14 cellular contexts compared by ENCODE assay signal in genomic region chr7:125681508-125681907, GRCh38.
"Had no signal": no experiment of that assay in that cellular context is flagged by ENCODE, and none has a peak within 500 bp of the region (broad histone marks: within the 10 kb centered on the region; RNA-seq: fewer than 3 reads in every experiment).

No MANE protein-coding gene starts in this region.

- H3K4me1 Mint-ChIP-seq: activated T-helper 17 cell treated with anti-CD3 and anti-CD28 coated beads, Interleukin-2, amount 50 U/mL, for 72 hours; neural progenitor cell had no signal

- H3K36me3 Mint-ChIP-seq: neural progenitor cell, type B pancreatic cell had no signal

- H3K27ac Mint-ChIP-seq: activated naive CD4-positive, alpha-beta T cell treated with anti-CD3 and anti-CD28 coated beads for 36 hours; activated T-helper 17 cell treated with anti-CD3 and anti-CD28 coated beads, Interleukin-2, amount 50 U/mL, for 72 hours; neural progenitor cell; type B pancreatic cell had no signal

- H3K4me3 Mint-ChIP-seq: activated naive CD4-positive, alpha-beta T cell treated with anti-CD3 and anti-CD28 coated beads for 36 hours; activated T-helper 17 cell treated with anti-CD3 and anti-CD28 coated beads, Interleukin-2, amount 50 U/mL, for 72 hours; neural progenitor cell; type B pancreatic cell had no signal

- H3K27me3 Mint-ChIP-seq: activated T-helper 17 cell treated with anti-CD3 and anti-CD28 coated beads, Interleukin-2, amount 50 U/mL, for 72 hours; type B pancreatic cell had no signal

- ATAC-seq: activated T-helper 17 cell treated with anti-CD3 and anti-CD28 coated beads, Interleukin-2, amount 50 U/mL, for 72 hours; foreskin keratinocyte; left colon; stimulated activated naive CD8-positive, alpha-beta T cell treated with anti-CD3 and anti-CD28 coated beads, Interleukin-15, Interleukin-2, amounts not matched to agents 100 U/mL and 50 U/mL, for 24 hours had no signal

- DNase-seq: activated CD4-positive, alpha-beta T cell treated with anti-CD3 and anti-CD28 coated beads, Interleukin-2, amount 50 U/mL, for 1 hour; activated CD4-positive, CD25-positive, alpha-beta regulatory T cell; activated naive CD4-positive, alpha-beta T cell treated with anti-CD3 and anti-CD28 coated beads for 36 hours; activated T-cell treated with anti-CD3 and anti-CD28 coated beads for 4 hours; effector CD4-positive, alpha-beta T cell; foreskin keratinocyte; left colon; midbrain; ovary; sigmoid colon; stimulated activated naive CD8-positive, alpha-beta T cell treated with anti-CD3 and anti-CD28 coated beads, Interleukin-15, Interleukin-2, amounts not matched to agents 100 U/mL and 50 U/mL, for 24 hours had no signal

- H3K9me3 Mint-ChIP-seq: neural progenitor cell, type B pancreatic cell had no signal
